ENCODE assay signal across 9 cellular contexts in genomic region chr9:93064392-93065124, GRCh38. TPM values are rescaled to one million over a fixed set of nuclear protein-coding genes. Genes with fewer than 3 reads are reported as not detected.
DNase-seq lines count a peak whose midpoint lies in the region; ATAC-seq and TF ChIP-seq lines count a peak whose summit lies in the region.
"Had no signal": no experiment of that assay in that cellular context is flagged by ENCODE, and none has a peak within 500 bp of the region (broad histone marks: within the 10 kb centered on the region; RNA-seq: fewer than 3 reads in every experiment).

No MANE protein-coding gene starts in this region.

- no peak for TF ChIP-seq EP300 in esophagus muscularis mucosa (IDR thresholded peaks at IDR 0.05)

- peak overlapping the region; percentile 74 for H3K27ac Mint-ChIP-seq in neural progenitor cell

- WGBS in esophagus muscularis mucosa, result 81% methylated on average over 8 of the region's 12 CpGs

- H3K4me2 ChIP-seq in neural progenitor cell, result no peak overlapping the region

- H3K36me3 ChIP-seq in neural progenitor cell (no peaks in the 10 kb centered on the region), esophagus muscularis mucosa (no peaks in the 10 kb centered on the region)

- peaks cover 3% of the 10 kb centered on the region for H4K20me1 ChIP-seq in neural progenitor cell (ENCODE audit: low read depth)

- H3K79me2 ChIP-seq in neural progenitor cell (ENCODE audit: low read depth), result no peaks in the 10 kb centered on the region

- TF ChIP-seq POLR2A in esophagus muscularis mucosa (IDR thresholded peaks at IDR 0.05; ENCODE audit: low read depth), result no peak

- H3K27me3 ChIP-seq in neural progenitor cell (peaks cover 14% of the 10 kb centered on the region), esophagus muscularis mucosa (peaks cover 0 to 6% (median 0%) of the 10 kb centered on the region in 4 donors)

- DNase-seq in DMS 273 (lab: John Stamatoyannopoulos, UW; ENCODE audit: unreplicated experiment), result peak; percentile 31
- DNase-seq in DMS 273 treated with DMSO at 0.1 percent for 48 hours (lab: John Stamatoyannopoulos, UW), result no peak
- DNase-seq in SHP77 treated with DMSO at 0.1 percent for 48 hours (lab: John Stamatoyannopoulos, UW), result peak; percentile 42
- peak; percentile 93 for DNase-seq in activated effector memory CD4-positive, alpha-beta T cell treated with anti-CD3 and anti-CD28 coated beads, Interleukin-2, amount 50 U/mL, for 16 hours
- DNase-seq in neural progenitor cell (ENCODE audit: low spot score), result no peak
- no peak for DNase-seq in NCI-H1417 treated with DMSO at 0.1 percent for 48 hours (lab: John Stamatoyannopoulos, UW)
- no peak for DNase-seq in esophagus muscularis mucosa (ENCODE audit: extremely low spot score)

- no peak overlapping the region for H2AFZ ChIP-seq in neural progenitor cell (replicated peaks)

- H3K9me3 ChIP-seq in neural progenitor cell (ENCODE audit: low read depth), result no peaks in the 10 kb centered on the region
- H3K9me3 ChIP-seq in esophagus muscularis mucosa, result no peaks in the 10 kb centered on the region

- intact Hi-C loops in esophagus muscularis mucosa (cut with DNase I), result no loop called here

- peaks cover 17% of the 10 kb centered on the region for H3K4me1 Mint-ChIP-seq in neural progenitor cell

- no peak overlapping the region for H3K9ac ChIP-seq in neural progenitor cell

- H3K4me1 ChIP-seq in neural progenitor cell (peaks cover 9% of the 10 kb centered on the region), esophagus muscularis mucosa (peaks cover 2 to 12% (median 10%) of the 10 kb centered on the region in 4 donors)

- H3K4me3 Mint-ChIP-seq in neural progenitor cell, result no peak overlapping the region

- H3F3A ChIP-seq in neural progenitor cell (ENCODE audit: low read depth), result peaks cover 3% of the 10 kb centered on the region

- H3K27ac ChIP-seq in neural progenitor cell (no peak overlapping the region), esophagus muscularis mucosa (replicated peaks in 1 of 4) (no peak overlapping the region)
- H3K27ac ChIP-seq: 22Rv1 had no signal

- peak; percentile 90 for ATAC-seq in HG03159 (IDR thresholded peaks at IDR 0.05; ENCODE audit: unreplicated experiment)

- H3K36me3 Mint-ChIP-seq in neural progenitor cell, result no peaks in the 10 kb centered on the region

- peaks cover 14% of the 10 kb centered on the region for H3K27me3 Mint-ChIP-seq in neural progenitor cell (ENCODE audit: insufficient read depth, low read depth)

- no peak overlapping the region for H3K4me3 ChIP-seq in neural progenitor cell
- H3K4me3 ChIP-seq in esophagus muscularis mucosa, result no peak overlapping the region

- no peaks in the 10 kb centered on the region for H3K9me3 Mint-ChIP-seq in neural progenitor cell

- TF ChIP-seq CTCF in neural progenitor cell (IDR thresholded peaks at IDR 0.05), result no peak
- no peak for TF ChIP-seq CTCF in esophagus muscularis mucosa (IDR thresholded peaks at IDR 0.05)

RNA-seq across cellular contexts. Expression of gene SUSD3, which starts 6.1 kb away (rescaled TPM):
- total RNA-seq in neural progenitor cell (ENCODE audit: low replicate concordance), result 1.8 TPM in 1 of 2 replicates, not detected in the other
- total RNA-seq in esophagus muscularis mucosa, result 1 to 10 TPM in 3 of 4 donors, under 1 TPM in 1; 0.83 to 3.3 (median 1.4) TPM

RNA-seq across cellular contexts. Expression of gene CARD19, which starts 31.5 kb away (rescaled TPM):
- total RNA-seq in neural progenitor cell (ENCODE audit: low replicate concordance) (12.3 and 33.4 TPM in 2 replicates), esophagus muscularis mucosa (10 to 100 TPM; 54.0 to 83.6 (median 78.1) TPM)

Comparison
In these comparisons a context has a peak if more than half of its experiments do, and no peak if none do; other contexts are left out.
1. DNase-seq: peak in DMS 273 (single experiment), SHP77 treated with DMSO at 0.1 percent for 48 hours (single experiment) and activated effector memory CD4-positive, alpha-beta T cell treated with anti-CD3 and anti-CD28 coated beads, Interleukin-2, amount 50 U/mL, for 16 hours (single experiment); none in DMS 273 treated with DMSO at 0.1 percent for 48 hours (single experiment), neural progenitor cell (single experiment), NCI-H1417 treated with DMSO at 0.1 percent for 48 hours (single experiment) and esophagus muscularis mucosa (single experiment).